1 cellular context compared by ENCODE assay signal in genomic region chr14:59358105-59358504, GRCh38.
TF ChIP-seq lines count a peak whose summit lies in the region.

No MANE protein-coding gene starts in this region.

TF ChIP-seq in liver, 16 proteins besides CTCF, POLR2A, EP300 and RAD21 (continued from another document):
- no peak for TF ChIP-seq REST (IDR thresholded peaks at IDR 0.05)
- TF ChIP-seq RXRA (IDR thresholded peaks at IDR 0.05), result peak; percentile 91 to 93
- TF ChIP-seq SP1 (IDR thresholded peaks at IDR 0.05), result peak; percentile 73
- TF ChIP-seq EGR1 (IDR thresholded peaks at IDR 0.05; ENCODE audit: low read depth in 2 of 2), result peak in 1 of 2 donors; percentile 48
- TF ChIP-seq HNF4A (conservative IDR thresholded peaks at IDR 0.05), result peak; percentile 57 to 75
- peak; percentile 60 for TF ChIP-seq YY1 (IDR thresholded peaks at IDR 0.05)
